ENCODE assay signal across 37 cellular contexts in genomic region chr5:119486-120097, GRCh38. TPM values are rescaled to one million over a fixed set of nuclear protein-coding genes. Genes with fewer than 3 reads are reported as not detected.
"Had no signal": no experiment of that assay in that cellular context is flagged by ENCODE, and none has a peak within 500 bp of the region (broad histone marks: within the 10 kb centered on the region; RNA-seq: fewer than 3 reads in every experiment).

No MANE protein-coding gene starts in this region.

- ATAC-seq: activated CD4-positive, alpha-beta T cell treated with anti-CD3 and anti-CD28 coated beads for 36 hours; activated CD8-positive, alpha-beta T cell treated with anti-CD3 and anti-CD28 coated beads for 36 hours; activated T-cell treated with anti-CD3 and anti-CD28 coated beads, Interleukin-2, amount 50 U/mL, for 4 hours; activated T-cell treated with anti-CD3 and anti-CD28 coated beads, Interleukin-2, amount 50 U/mL, for 72 hours; activated T-helper 17 cell treated with anti-CD3 and anti-CD28 coated beads, Interleukin-2, amount 50 U/mL, for 72 hours; body of pancreas had no signal

- H3K4me1 Mint-ChIP-seq: activated B cell treated with CpG ODN at 0.5 μM for 24 hours; activated CD4-positive, alpha-beta T cell treated with anti-CD3 and anti-CD28 coated beads for 36 hours; activated CD4-positive, alpha-beta T cell treated with anti-CD3 and anti-CD28 coated beads, Interleukin-2, amount 10 ng/mL, durations not matched to agents 24 days and 14 days; activated naive CD4-positive, alpha-beta T cell treated with anti-CD3 and anti-CD28 coated beads, Interleukin-2, amount 50 U/mL, for 24 hours; activated naive CD8-positive, alpha-beta T cell treated with anti-CD3 and anti-CD28 coated beads, Interleukin-2, amount 10 ng/mL, durations not matched to agents 7 days and 5 days; activated T-helper 17 cell treated with anti-CD3 and anti-CD28 coated beads, Interleukin-2, amount 50 U/mL, for 72 hours had no signal

- H3K27ac ChIP-seq: adrenal gland, body of pancreas, brain microvascular endothelial cell, breast epithelium, VCaP had no signal

- H3K4me1 ChIP-seq: adrenal gland, body of pancreas, breast epithelium had no signal

- H3K27ac Mint-ChIP-seq: activated B cell treated with CpG ODN at 0.5 μM for 24 hours; activated CD4-positive, alpha-beta memory T cell treated with anti-CD3 and anti-CD28 coated beads for 36 hours; activated CD4-positive, alpha-beta T cell treated with anti-CD3 and anti-CD28 coated beads for 36 hours; activated CD4-positive, alpha-beta T cell treated with anti-CD3 and anti-CD28 coated beads, Interleukin-2, amount 10 ng/mL, durations not matched to agents 24 days and 14 days; activated CD8-positive, alpha-beta T cell treated with anti-CD3 and anti-CD28 coated beads for 36 hours; activated naive CD4-positive, alpha-beta T cell treated with anti-CD3 and anti-CD28 coated beads for 36 hours; activated naive CD4-positive, alpha-beta T cell treated with anti-CD3 and anti-CD28 coated beads, Interleukin-2, amount 50 U/mL, for 24 hours; activated naive CD8-positive, alpha-beta T cell; activated naive CD8-positive, alpha-beta T cell treated with anti-CD3 and anti-CD28 coated beads, Interleukin-2, amount 10 ng/mL, durations not matched to agents 7 days and 5 days; activated T-cell treated with anti-CD3 and anti-CD28 coated beads, Interleukin-2, amount 50 U/mL, for 72 hours; activated T-helper 1 cell treated with anti-CD3 and anti-CD28 coated beads, Interleukin-12 subunit alpha, Interleukin-12 subunit beta, Interleukin-2, Interleukin-4 antibody, amounts not matched to agents 30 ng/mL and 10 ng/mL and 1 ng/mL, durations not matched to agents 14 hours and 24 hours and 36 hours; activated T-helper 17 cell treated with anti-CD3 and anti-CD28 coated beads, Interleukin-2, amount 50 U/mL, for 72 hours; T-helper 1 cell treated with Interleukin-12 subunit alpha and Interleukin-12 subunit beta and Interleukin-4 antibody, amounts not matched to agents 30 μg/mL and 1 μg/mL, for 36 hours; T-helper 2 cell treated with Interferon-gamma antibody and Interleukin-4, amounts not matched to agents 5 μg/mL and 100 μg/mL, for 36 hours had no signal

- H3K36me3 ChIP-seq: adrenal gland, brain microvascular endothelial cell, breast epithelium had no signal

- H3K9me3 ChIP-seq: adrenal gland, body of pancreas had no signal

- DNase-seq: activated B cell treated with CpG ODN at 0.5 μM for 24 hours; activated CD4-positive, alpha-beta memory T cell treated with anti-CD3 and anti-CD28 coated beads for 36 hours; activated CD4-positive, alpha-beta T cell treated with anti-CD3 and anti-CD28 coated beads for 36 hours; activated CD4-positive, alpha-beta T cell treated with anti-CD3 and anti-CD28 coated beads, Interleukin-2, amount 10 ng/mL, durations not matched to agents 24 days and 14 days; activated CD4-positive, alpha-beta T cell treated with anti-CD3 and anti-CD28 coated beads, Interleukin-2, amount 50 U/mL, for 1 hour; activated CD4-positive, alpha-beta T cell treated with anti-CD3 and anti-CD28 coated beads, Interleukin-2, amount 50 U/mL, for 4 hours; activated CD4-positive, CD25-positive, alpha-beta regulatory T cell treated with anti-CD3 and anti-CD28 coated beads, Interleukin-2, amount 50 U/mL, for 72 hours; activated CD8-positive, alpha-beta memory T cell treated with anti-CD3 and anti-CD28 coated beads, Interleukin-2, amount 50 U/mL, for 4 hours; activated CD8-positive, alpha-beta T cell treated with anti-CD3 and anti-CD28 coated beads for 36 hours; activated effector memory CD4-positive, alpha-beta T cell treated with anti-CD3 and anti-CD28 coated beads, Interleukin-2, amount 50 U/mL, for 16 hours; activated gamma-delta T cell treated with Interleukin-2 at 50 U/mL for 16 hours; activated naive CD4-positive, alpha-beta T cell; activated naive CD4-positive, alpha-beta T cell treated with anti-CD3 and anti-CD28 coated beads for 36 hours; activated naive CD8-positive, alpha-beta T cell treated with anti-CD3 and anti-CD28 coated beads, Interleukin-2, amount 10 ng/mL, durations not matched to agents 7 days and 5 days; activated T-cell treated with anti-CD3 and anti-CD28 coated beads for 4 hours; activated T-cell treated with anti-CD3 and anti-CD28 coated beads, Interleukin-2, amount 50 U/mL, for 1 hour; activated T-cell treated with anti-CD3 and anti-CD28 coated beads, Interleukin-2, amount 50 U/mL, for 4 hours; activated T-cell treated with anti-CD3 and anti-CD28 coated beads, Interleukin-2, amount 50 U/mL, for 72 hours; adrenal gland; amniotic stem cell; aorta; body of pancreas; brain microvascular endothelial cell; central memory CD4-positive, alpha-beta T cell; T-helper 1 cell; T-helper 2 cell; T-helper 9 cell had no signal

- FAIRE-seq: astrocyte, TTC549 had no signal

- H3K4me3 Mint-ChIP-seq: activated B cell treated with CpG ODN at 0.5 μM for 24 hours; activated CD4-positive, alpha-beta memory T cell treated with anti-CD3 and anti-CD28 coated beads for 36 hours; activated CD4-positive, alpha-beta T cell treated with anti-CD3 and anti-CD28 coated beads for 36 hours; activated CD4-positive, alpha-beta T cell treated with anti-CD3 and anti-CD28 coated beads, Interleukin-2, amount 10 ng/mL, durations not matched to agents 24 days and 14 days; activated CD8-positive, alpha-beta T cell treated with anti-CD3 and anti-CD28 coated beads for 36 hours; activated naive CD4-positive, alpha-beta T cell treated with anti-CD3 and anti-CD28 coated beads for 36 hours; activated naive CD4-positive, alpha-beta T cell treated with anti-CD3 and anti-CD28 coated beads, Interleukin-2, amount 50 U/mL, for 24 hours; activated naive CD8-positive, alpha-beta T cell; activated naive CD8-positive, alpha-beta T cell treated with anti-CD3 and anti-CD28 coated beads, Interleukin-2, amount 10 ng/mL, durations not matched to agents 7 days and 5 days; activated T-cell treated with anti-CD3 and anti-CD28 coated beads, Interleukin-2, amount 50 U/mL, for 4 hours; activated T-cell treated with anti-CD3 and anti-CD28 coated beads, Interleukin-2, amount 50 U/mL, for 72 hours; activated T-helper 1 cell treated with anti-CD3 and anti-CD28 coated beads, Interleukin-12 subunit alpha, Interleukin-12 subunit beta, Interleukin-2, Interleukin-4 antibody, amounts not matched to agents 30 ng/mL and 10 ng/mL and 1 ng/mL, durations not matched to agents 14 hours and 24 hours and 36 hours; activated T-helper 17 cell treated with anti-CD3 and anti-CD28 coated beads, Interleukin-2, amount 50 U/mL, for 72 hours; T-helper 1 cell treated with Interleukin-12 subunit alpha and Interleukin-12 subunit beta and Interleukin-4 antibody, amounts not matched to agents 30 μg/mL and 1 μg/mL, for 36 hours; T-helper 2 cell treated with Interferon-gamma antibody and Interleukin-4, amounts not matched to agents 5 μg/mL and 100 μg/mL, for 36 hours had no signal

- H3K36me3 Mint-ChIP-seq: activated naive CD4-positive, alpha-beta T cell treated with anti-CD3 and anti-CD28 coated beads, Interleukin-2, amount 50 U/mL, for 24 hours; activated naive CD8-positive, alpha-beta T cell treated with anti-CD3 and anti-CD28 coated beads, Interleukin-2, amount 10 ng/mL, durations not matched to agents 7 days and 5 days had no signal

- H3K4me3 ChIP-seq: adrenal gland, body of pancreas, breast epithelium had no signal

- H3K27me3 ChIP-seq: adrenal gland, body of pancreas, brain microvascular endothelial cell, breast epithelium had no signal

RNA-seq across cellular contexts. Expression of gene PLEKHG4B, which starts 27.6 kb away (rescaled TPM):
- total RNA-seq: activated B cell treated with CpG ODN at 0.5 μM for 24 hours; activated CD4-positive, alpha-beta memory T cell treated with anti-CD3 and anti-CD28 coated beads for 36 hours; activated CD4-positive, alpha-beta T cell treated with anti-CD3 and anti-CD28 coated beads, Interleukin-2, amount 10 ng/mL, durations not matched to agents 24 days and 14 days; activated CD8-positive, alpha-beta T cell treated with anti-CD3 and anti-CD28 coated beads for 36 hours; activated naive CD4-positive, alpha-beta T cell treated with anti-CD3 and anti-CD28 coated beads for 36 hours; activated T-cell treated with anti-CD3 and anti-CD28 coated beads, Interleukin-2, amount 50 U/mL, for 72 hours; activated T-helper 1 cell treated with anti-CD3 and anti-CD28 coated beads, Interleukin-12 subunit alpha, Interleukin-12 subunit beta, Interleukin-2, Interleukin-4 antibody, amounts not matched to agents 30 ng/mL and 10 ng/mL and 1 ng/mL, durations not matched to agents 14 hours and 24 hours and 36 hours had no signal
